ENCODE assay signal across 1 cellular context in genomic region chr17:81927653-81928496, GRCh38.
A peak's percentile ranks its signal among the peaks of the same experiment; 100 is the strongest.
TF ChIP-seq lines count a peak whose summit lies in the region.

MAFG (minus strand) TSS chr17:81927735; CDS start chr17:81923185, 4,550 bp downstream.

TF ChIP-seq in HepG2, 621 proteins besides CTCF, POLR2A, EP300 and RAD21 (continued from another document and continues in another):
- TF ChIP-seq, protein P1, sequence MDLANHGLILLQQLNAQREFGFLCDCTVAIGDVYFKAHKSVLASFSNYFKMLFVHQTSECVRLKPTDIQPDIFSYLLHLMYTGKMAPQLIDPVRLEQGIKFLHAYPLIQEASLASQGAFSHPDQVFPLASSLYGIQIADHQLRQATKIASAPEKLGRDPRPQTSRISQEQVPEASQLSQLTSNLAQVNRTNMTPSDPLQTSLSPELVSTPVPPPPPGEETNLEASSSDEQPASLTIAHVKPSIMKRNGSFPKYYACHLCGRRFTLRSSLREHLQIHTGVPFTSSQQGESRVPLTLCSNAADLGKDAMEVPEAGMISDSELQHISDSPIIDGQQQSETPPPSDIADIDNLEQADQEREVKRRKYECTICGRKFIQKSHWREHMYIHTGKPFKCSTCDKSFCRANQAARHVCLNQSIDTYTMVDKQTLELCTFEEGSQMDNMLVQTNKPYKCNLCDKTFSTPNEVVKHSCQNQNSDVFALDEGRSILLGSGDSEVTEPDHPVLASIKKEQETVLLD (CRISPR knock-in tag; IDR thresholded peaks at IDR 0.05; ENCODE audit: low read depth), result 0 out of 2 replicates have a peak, but pooled peaks have one; percentile 71
- TF ChIP-seq IRF9 (CRISPR knock-in tag; IDR thresholded peaks at IDR 0.05; ENCODE audit: borderline replicate concordance) (0 out of 2 replicates have a peak, but pooled peaks have one; percentile 18), STAT5B (CRISPR knock-in tag; IDR thresholded peaks at IDR 0.05) (no peak), ZNF281 (CRISPR knock-in tag; IDR thresholded peaks at IDR 0.05; ENCODE audit: borderline replicate concordance) (0 out of 2 replicates have a peak, but pooled peaks have one; percentile 9), SRSF4 (IDR thresholded peaks at IDR 0.05; ENCODE audit: low read depth, low read length, poor library complexity, severe bottlenecking) (no peak), RARA (CRISPR knock-in tag; IDR thresholded peaks at IDR 0.05) (no peak), REST (IDR thresholded peaks at IDR 0.05; ENCODE audit: borderline replicate concordance in 1 of 2, low read depth in 1 of 2, low read length in 2 of 2) (no peak), KLF16 (CRISPR knock-in tag; IDR thresholded peaks at IDR 0.05) (peak in 1 of 2 experiments; percentile 59; a peak in 2 of 4 replicates), ATF6 (CRISPR knock-in tag; conservative IDR thresholded peaks at IDR 0.05) (no peak; the same call in 1 of the 2 replicates), ZNF713 (CRISPR knock-in tag; IDR thresholded peaks at IDR 0.05) (no peak; the same call in 1 of the 2 replicates), PHF5A (CRISPR knock-in tag; IDR thresholded peaks at IDR 0.05; ENCODE audit: low read depth, unreplicated experiment) (no peak), ZNF839 (CRISPR knock-in tag; IDR thresholded peaks at IDR 0.05; ENCODE audit: borderline replicate concordance) (peak; percentile 77; the same call in 1 of the 2 replicates), TCF7 (IDR thresholded peaks at IDR 0.05; ENCODE audit: low read depth) (no peak), PAF1 (CRISPR knock-in tag; IDR thresholded peaks at IDR 0.05) (no peak), CHD4 (IDR thresholded peaks at IDR 0.05; ENCODE audit: borderline replicate concordance, low read length) (no peak), BORCS8-MEF2B (CRISPR knock-in tag; IDR thresholded peaks at IDR 0.05) (peak; percentile 83; the same call in 1 of the 2 replicates), ATF7-NPFF (CRISPR knock-in tag; IDR thresholded peaks at IDR 0.05; ENCODE audit: low read depth) (peak; percentile 88; the same call in 1 of the 2 replicates), FIP1L1 (IDR thresholded peaks at IDR 0.05; ENCODE audit: borderline replicate concordance, insufficient read depth, low read depth, low read length) (peak; percentile 9; the same call in 1 of the 2 replicates), ZNF629 (CRISPR knock-in tag; conservative IDR thresholded peaks at IDR 0.05) (peak; percentile 36; the same call in 1 of the 2 replicates), ZNF224 (CRISPR knock-in tag; IDR thresholded peaks at IDR 0.05) (0 out of 2 replicates have a peak, but pooled peaks have one; percentile 64), ZNF329 (CRISPR knock-in tag; IDR thresholded peaks at IDR 0.05; ENCODE audit: low read depth) (0 out of 2 replicates have a peak, but pooled peaks have one; percentile 68), ISX (CRISPR knock-in tag; conservative IDR thresholded peaks at IDR 0.05) (peak; percentile 88; the same call in 1 of the 2 replicates), ZEB1 (IDR thresholded peaks at IDR 0.05; ENCODE audit: insufficient replicate concordance, low read depth) (no peak), REXO4 (CRISPR knock-in tag; IDR thresholded peaks at IDR 0.05; ENCODE audit: borderline replicate concordance) (no peak), YY1 (IDR thresholded peaks at IDR 0.05; ENCODE audit: insufficient read depth, insufficient replicate concordance, low read depth, low read length) (peak; percentile 61), SMARCC2 (IDR thresholded peaks at IDR 0.05) (no peak), ZNF430 (CRISPR knock-in tag; IDR thresholded peaks at IDR 0.05) (no peak; the same call in 1 of the 2 replicates), HNRNPK (IDR thresholded peaks at IDR 0.05; ENCODE audit: low read depth, low read length, poor library complexity, severe bottlenecking) (peak; percentile 63), LCORL (IDR thresholded peaks at IDR 0.05) (no peak), LCORL (CRISPR knock-in tag; IDR thresholded peaks at IDR 0.05) (peak; percentile 14; the same call in 1 of the 2 replicates), ISL2 (CRISPR knock-in tag; IDR thresholded peaks at IDR 0.05) (no peak; the same call in none of the 2 replicates), NRL (CRISPR knock-in tag; IDR thresholded peaks at IDR 0.05; ENCODE audit: borderline replicate concordance) (no peak), ZNF205 (CRISPR knock-in tag; IDR thresholded peaks at IDR 0.05) (no peak), ZNF17 (CRISPR knock-in tag; IDR thresholded peaks at IDR 0.05) (no peak), DMAP1 (CRISPR knock-in tag; IDR thresholded peaks at IDR 0.05) (peak; percentile 80), ZNF674 (CRISPR knock-in tag; IDR thresholded peaks at IDR 0.05; ENCODE audit: low read depth) (peak; percentile 75; the same call in 1 of the 2 replicates)
- TF ChIP-seq, protein P2, sequence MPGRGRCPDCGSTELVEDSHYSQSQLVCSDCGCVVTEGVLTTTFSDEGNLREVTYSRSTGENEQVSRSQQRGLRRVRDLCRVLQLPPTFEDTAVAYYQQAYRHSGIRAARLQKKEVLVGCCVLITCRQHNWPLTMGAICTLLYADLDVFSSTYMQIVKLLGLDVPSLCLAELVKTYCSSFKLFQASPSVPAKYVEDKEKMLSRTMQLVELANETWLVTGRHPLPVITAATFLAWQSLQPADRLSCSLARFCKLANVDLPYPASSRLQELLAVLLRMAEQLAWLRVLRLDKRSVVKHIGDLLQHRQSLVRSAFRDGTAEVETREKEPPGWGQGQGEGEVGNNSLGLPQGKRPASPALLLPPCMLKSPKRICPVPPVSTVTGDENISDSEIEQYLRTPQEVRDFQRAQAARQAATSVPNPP (CRISPR knock-in tag; IDR thresholded peaks at IDR 0.05), result no peak
- TF ChIP-seq, protein P3, sequence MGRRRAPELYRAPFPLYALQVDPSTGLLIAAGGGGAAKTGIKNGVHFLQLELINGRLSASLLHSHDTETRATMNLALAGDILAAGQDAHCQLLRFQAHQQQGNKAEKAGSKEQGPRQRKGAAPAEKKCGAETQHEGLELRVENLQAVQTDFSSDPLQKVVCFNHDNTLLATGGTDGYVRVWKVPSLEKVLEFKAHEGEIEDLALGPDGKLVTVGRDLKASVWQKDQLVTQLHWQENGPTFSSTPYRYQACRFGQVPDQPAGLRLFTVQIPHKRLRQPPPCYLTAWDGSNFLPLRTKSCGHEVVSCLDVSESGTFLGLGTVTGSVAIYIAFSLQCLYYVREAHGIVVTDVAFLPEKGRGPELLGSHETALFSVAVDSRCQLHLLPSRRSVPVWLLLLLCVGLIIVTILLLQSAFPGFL (CRISPR knock-in tag; IDR thresholded peaks at IDR 0.05), result no peak
- TF ChIP-seq, protein P4, sequence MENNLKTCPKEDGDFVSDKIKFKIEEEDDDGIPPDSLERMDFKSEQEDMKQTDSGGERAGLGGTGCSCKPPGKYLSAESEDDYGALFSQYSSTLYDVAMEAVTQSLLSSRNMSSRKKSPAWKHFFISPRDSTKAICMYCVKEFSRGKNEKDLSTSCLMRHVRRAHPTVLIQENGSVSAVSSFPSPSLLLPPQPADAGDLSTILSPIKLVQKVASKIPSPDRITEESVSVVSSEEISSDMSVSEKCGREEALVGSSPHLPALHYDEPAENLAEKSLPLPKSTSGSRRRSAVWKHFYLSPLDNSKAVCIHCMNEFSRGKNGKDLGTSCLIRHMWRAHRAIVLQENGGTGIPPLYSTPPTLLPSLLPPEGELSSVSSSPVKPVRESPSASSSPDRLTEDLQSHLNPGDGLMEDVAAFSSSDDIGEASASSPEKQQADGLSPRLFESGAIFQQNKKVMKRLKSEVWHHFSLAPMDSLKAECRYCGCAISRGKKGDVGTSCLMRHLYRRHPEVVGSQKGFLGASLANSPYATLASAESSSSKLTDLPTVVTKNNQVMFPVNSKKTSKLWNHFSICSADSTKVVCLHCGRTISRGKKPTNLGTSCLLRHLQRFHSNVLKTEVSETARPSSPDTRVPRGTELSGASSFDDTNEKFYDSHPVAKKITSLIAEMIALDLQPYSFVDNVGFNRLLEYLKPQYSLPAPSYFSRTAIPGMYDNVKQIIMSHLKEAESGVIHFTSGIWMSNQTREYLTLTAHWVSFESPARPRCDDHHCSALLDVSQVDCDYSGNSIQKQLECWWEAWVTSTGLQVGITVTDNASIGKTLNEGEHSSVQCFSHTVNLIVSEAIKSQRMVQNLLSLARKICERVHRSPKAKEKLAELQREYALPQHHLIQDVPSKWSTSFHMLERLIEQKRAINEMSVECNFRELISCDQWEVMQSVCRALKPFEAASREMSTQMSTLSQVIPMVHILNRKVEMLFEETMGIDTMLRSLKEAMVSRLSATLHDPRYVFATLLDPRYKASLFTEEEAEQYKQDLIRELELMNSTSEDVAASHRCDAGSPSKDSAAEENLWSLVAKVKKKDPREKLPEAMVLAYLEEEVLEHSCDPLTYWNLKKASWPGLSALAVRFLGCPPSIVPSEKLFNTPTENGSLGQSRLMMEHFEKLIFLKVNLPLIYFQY (CRISPR knock-in tag; IDR thresholded peaks at IDR 0.05; ENCODE audit: borderline replicate concordance), result 0 out of 2 replicates have a peak, but pooled peaks have one; percentile 18
- TF ChIP-seq, protein P5, sequence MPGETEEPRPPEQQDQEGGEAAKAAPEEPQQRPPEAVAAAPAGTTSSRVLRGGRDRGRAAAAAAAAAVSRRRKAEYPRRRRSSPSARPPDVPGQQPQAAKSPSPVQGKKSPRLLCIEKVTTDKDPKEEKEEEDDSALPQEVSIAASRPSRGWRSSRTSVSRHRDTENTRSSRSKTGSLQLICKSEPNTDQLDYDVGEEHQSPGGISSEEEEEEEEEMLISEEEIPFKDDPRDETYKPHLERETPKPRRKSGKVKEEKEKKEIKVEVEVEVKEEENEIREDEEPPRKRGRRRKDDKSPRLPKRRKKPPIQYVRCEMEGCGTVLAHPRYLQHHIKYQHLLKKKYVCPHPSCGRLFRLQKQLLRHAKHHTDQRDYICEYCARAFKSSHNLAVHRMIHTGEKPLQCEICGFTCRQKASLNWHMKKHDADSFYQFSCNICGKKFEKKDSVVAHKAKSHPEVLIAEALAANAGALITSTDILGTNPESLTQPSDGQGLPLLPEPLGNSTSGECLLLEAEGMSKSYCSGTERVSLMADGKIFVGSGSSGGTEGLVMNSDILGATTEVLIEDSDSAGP (CRISPR knock-in tag; IDR thresholded peaks at IDR 0.05; ENCODE audit: borderline replicate concordance), result peak; percentile 99
- TF ChIP-seq, protein P6, sequence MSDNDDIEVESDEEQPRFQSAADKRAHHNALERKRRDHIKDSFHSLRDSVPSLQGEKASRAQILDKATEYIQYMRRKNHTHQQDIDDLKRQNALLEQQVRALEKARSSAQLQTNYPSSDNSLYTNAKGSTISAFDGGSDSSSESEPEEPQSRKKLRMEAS (IDR thresholded peaks at IDR 0.05), result peak; percentile 59
